19 cellular contexts compared by ENCODE assay signal in genomic region chr19:51416422-51416821, GRCh38. TPM values are rescaled to one million over a fixed set of nuclear protein-coding genes. Genes with fewer than 3 reads are reported as not detected.
"Had no signal": no experiment of that assay in that cellular context is flagged by ENCODE, and none has a peak within 500 bp of the region (broad histone marks: within the 10 kb centered on the region; RNA-seq: fewer than 3 reads in every experiment).

No MANE protein-coding gene starts in this region.

RNA-seq across cellular contexts. Expression of gene SIGLEC10, which starts 1.0 kb away (rescaled TPM):
- total RNA-seq: endodermal cell, glomerular endothelial cell, lung microvascular endothelial cell, pulmonary artery endothelial cell had no signal
- polyA plus RNA-seq: keratinocyte had no signal

RNA-seq across cellular contexts. Expression of gene C19orf84, which starts 26.0 kb away (rescaled TPM):
- total RNA-seq: cerebellum; esophagus mucosa; gastrocnemius medialis; glomerular endothelial cell; left lobe of liver; lung microvascular endothelial cell; naive thymus-derived CD8-positive, alpha-beta T cell; omental fat pad; pancreas; posterior vena cava; pulmonary artery endothelial cell; transverse colon; ureter; vagina had no signal
- polyA plus RNA-seq: keratinocyte; liver; naive thymus-derived CD8-positive, alpha-beta T cell; pancreas had no signal

RNA-seq across cellular contexts. Expression of gene LIM2, which starts 28.6 kb away (rescaled TPM):
- total RNA-seq: cerebellum; endodermal cell; esophagus mucosa; gastrocnemius medialis; glomerular endothelial cell; left lobe of liver; liver; lung microvascular endothelial cell; mucosa of gallbladder; naive thymus-derived CD8-positive, alpha-beta T cell; omental fat pad; pancreas; posterior vena cava; pulmonary artery endothelial cell; transverse colon; ureter; vagina had no signal
- polyA plus RNA-seq: keratinocyte, liver, pancreas, thymus had no signal

RNA-seq across cellular contexts. Expression of gene SIGLEC8, which starts 41.8 kb away (rescaled TPM):
- total RNA-seq: endodermal cell; esophagus mucosa; glomerular endothelial cell; lung microvascular endothelial cell; naive thymus-derived CD8-positive, alpha-beta T cell; pulmonary artery endothelial cell; vagina had no signal
- polyA plus RNA-seq: keratinocyte; naive thymus-derived CD8-positive, alpha-beta T cell had no signal

RNA-seq across cellular contexts. Expression of gene NKG7, which starts 44.0 kb away (rescaled TPM):
- total RNA-seq: endodermal cell, esophagus mucosa, glomerular endothelial cell, lung microvascular endothelial cell, pulmonary artery endothelial cell had no signal
- polyA plus RNA-seq: keratinocyte had no signal
